11 cellular contexts compared by ENCODE assay signal in genomic region chr9:98958271-98958989, GRCh38. TPM values are rescaled to one million over a fixed set of nuclear protein-coding genes. Genes with fewer than 3 reads are reported as not detected.
DNase-seq lines count a peak whose midpoint lies in the region; ATAC-seq, FAIRE-seq and TF ChIP-seq lines count a peak whose summit lies in the region.
"Had no signal": no experiment of that assay in that cellular context is flagged by ENCODE, and none has a peak within 500 bp of the region (broad histone marks: within the 10 kb centered on the region; RNA-seq: fewer than 3 reads in every experiment).

No MANE protein-coding gene starts in this region.

- H3K4me2 ChIP-seq in mesenchymal stem cell (ENCODE audit: low read length, poor library complexity, severe bottlenecking): no peak overlapping the region

- ATAC-seq in upper lobe of right lung (peak; percentile 62), esophagus mucosa (no peak)
- ATAC-seq: natural killer cell had no signal

- no peak for TF ChIP-seq CTCF in upper lobe of right lung (IDR thresholded peaks at IDR 0.05)

- H4K8ac ChIP-seq in mesenchymal stem cell (ENCODE audit: low read length): no peak overlapping the region

- H3K9me3 ChIP-seq in mesenchymal stem cell (ENCODE audit: control insufficient read depth, low read length) (peaks cover 6% of the 10 kb centered on the region), upper lobe of right lung (no peaks in the 10 kb centered on the region)

- intact Hi-C loops in upper lobe of right lung (cut with DNase I): no loop called here

- no peak overlapping the region for H2BK15ac ChIP-seq in mesenchymal stem cell (ENCODE audit: low read depth, poor library complexity, severe bottlenecking)

- no peaks in the 10 kb centered on the region for H3K36me3 ChIP-seq in mesenchymal stem cell (ENCODE audit: control insufficient read depth in 1 of 2, insufficient read depth in 2 of 2, low read depth in 1 of 2, low read length in 2 of 2)
- H3K36me3 ChIP-seq in upper lobe of right lung: no peaks in the 10 kb centered on the region

- H3K23ac ChIP-seq in mesenchymal stem cell (ENCODE audit: low read length in 2 of 2): no peak overlapping the region

- WGBS in mesenchymal stem cell: 91% methylated on average over 10 of the region's 10 CpGs

- H3K9ac ChIP-seq in mesenchymal stem cell (ENCODE audit: low read length): peak overlapping the region; percentile 78

- peaks cover 0 to under 1% of the 10 kb centered on the region in 2 experiments for H3K27me3 ChIP-seq in mesenchymal stem cell (ENCODE audit: control insufficient read depth in 1 of 2, insufficient read depth in 1 of 2, low read length in 2 of 2)
- H3K27me3 ChIP-seq in upper lobe of right lung: no peaks in the 10 kb centered on the region

- DNase-seq in HT1080 (ENCODE audit: low read depth): peak; percentile 46
- peak; percentile 87 for DNase-seq in mesenchymal stem cell
- DNase-seq in upper lobe of right lung: no peak
- DNase-seq in NCI-H2227 (lab: John Stamatoyannopoulos, UW; ENCODE audit: unreplicated experiment): no peak
- no peak for DNase-seq in DMS53 treated with DMSO at 0.1 percent for 48 hours (lab: John Stamatoyannopoulos, UW; ENCODE audit: unreplicated experiment)
- DNase-seq: activated T-cell treated with anti-CD3 and anti-CD28 coated beads, Interleukin-2, amount 50 U/mL, for 24 hours; natural killer cell; T-helper 9 cell had no signal

- no peaks in the 10 kb centered on the region for H3K4me1 ChIP-seq in mesenchymal stem cell (ENCODE audit: control insufficient read depth, insufficient read depth, low read depth, low read length)
- H3K4me1 ChIP-seq in upper lobe of right lung: peaks cover 5% of the 10 kb centered on the region

- H4K91ac ChIP-seq in mesenchymal stem cell (ENCODE audit: low read length): no peak overlapping the region

- H3K27ac ChIP-seq in mesenchymal stem cell (ENCODE audit: low read length, poor library complexity, severe bottlenecking): no peak overlapping the region
- H3K27ac ChIP-seq in upper lobe of right lung: peak overlapping the region; percentile 71

- H3K18ac ChIP-seq in mesenchymal stem cell (ENCODE audit: low read depth in 1 of 2, low read length in 2 of 2): no peak overlapping the region

- FAIRE-seq in endometrium (lab: Jason Lieb, UNC): peak; percentile 68
- FAIRE-seq: H1 had no signal

- H2BK5ac ChIP-seq in mesenchymal stem cell (ENCODE audit: low read depth, low read length, poor library complexity, severe bottlenecking): no peak overlapping the region

- H2AFZ ChIP-seq in mesenchymal stem cell (ENCODE audit: low read depth, low read length): no peak overlapping the region

- no peak overlapping the region for H2BK120ac ChIP-seq in mesenchymal stem cell (ENCODE audit: low read depth, low read length)

- H2AK5ac ChIP-seq in mesenchymal stem cell (ENCODE audit: low read length, severe bottlenecking): no peak overlapping the region

- no peaks in the 10 kb centered on the region for H3K79me1 ChIP-seq in mesenchymal stem cell (replicated peaks; ENCODE audit: low read length, poor library complexity, severe bottlenecking)

- H3K4ac ChIP-seq in mesenchymal stem cell (ENCODE audit: low read depth in 1 of 2, low read length in 2 of 2): no peak overlapping the region

- H2BK12ac ChIP-seq in mesenchymal stem cell (ENCODE audit: low read length in 2 of 2): no peak overlapping the region

- H3K14ac ChIP-seq in mesenchymal stem cell (ENCODE audit: low read length in 2 of 2): no peak overlapping the region

- H3K4me3 ChIP-seq in mesenchymal stem cell (ENCODE audit: insufficient read depth in 1 of 2, low read depth in 1 of 2, low read length in 2 of 2) (peak overlapping the region in 1 of 2 experiments; percentile 48), upper lobe of right lung (no peak overlapping the region)

RNA-seq across cellular contexts. Expression of gene COL15A1, which starts 14.7 kb away (rescaled TPM):
- 0.13 and 0.14 TPM in 2 replicates for total RNA-seq in HT1080 (2014; rRNA removed; shearing (Covaris generic))
- 0.01 and 0.15 TPM in 2 replicates for polyA plus RNA-seq in HT1080 (2015; cell fraction: cytosol; rRNA removed)
- polyA plus RNA-seq in HT1080 (2015; cell fraction: nucleus; rRNA removed): 0.17 and 0.28 TPM in 2 replicates
- 4.3 TPM for polyA plus RNA-seq in mesenchymal stem cell (2013, experiment 1 of 2)
- 4.2 TPM for polyA plus RNA-seq in mesenchymal stem cell (2013, experiment 2 of 2)
- total RNA-seq in upper lobe of right lung: 8.0 TPM
- 7.5 TPM for total RNA-seq in esophagus mucosa

Comparison
In these comparisons a context has a peak if more than half of its experiments do, and no peak if none do; other contexts are left out.
1. DNase-seq: peak in HT1080 (single experiment) and mesenchymal stem cell (single experiment); none in upper lobe of right lung (single experiment), NCI-H2227 (single experiment) and DMS53 treated with DMSO at 0.1 percent for 48 hours (single experiment).